Comparison of ENCODE assay signal across 7 cellular contexts in the genomic region with DNA sequence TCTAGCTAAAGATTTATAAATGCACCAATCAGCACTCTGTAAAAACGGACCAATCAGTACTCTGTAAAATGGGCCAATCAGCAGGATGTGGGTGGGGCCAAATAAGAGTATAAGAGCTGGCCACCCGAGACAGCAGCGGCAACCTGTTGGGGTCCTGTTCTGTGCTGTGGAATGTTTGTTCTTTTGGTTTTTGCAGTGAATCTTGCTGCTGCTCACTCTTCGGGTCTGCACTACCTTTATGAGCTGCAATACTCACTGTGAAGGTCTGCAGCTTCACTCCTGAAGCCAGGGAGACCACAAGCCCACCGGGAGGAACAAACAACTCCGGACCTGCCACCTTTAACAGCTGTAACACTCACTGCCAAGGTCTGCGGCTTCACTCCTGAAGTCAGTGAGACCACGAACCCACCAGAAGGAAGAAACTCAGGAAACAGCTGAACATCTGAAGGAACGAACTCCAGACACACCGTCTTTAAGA. TPM values are rescaled to one million over a fixed set of nuclear protein-coding genes. Genes with fewer than 3 reads are reported as not detected.
DNase-seq lines count a peak whose midpoint lies in the region; ATAC-seq and TF ChIP-seq lines count a peak whose summit lies in the region.
"Not testable (repeated sequence)": the region's sequence is repeated elsewhere in the genome, so short reads cannot be mapped to it uniquely, and the experiment has no call there.

No MANE protein-coding gene starts in this region.

- not testable (repeated sequence) for H4K20me1 ChIP-seq in GM23338 (replicated peaks; ENCODE audit: insufficient read depth)

- POLR2A ChIA-PET in naive thymus-derived CD4-positive, alpha-beta T cell (lab: Charles Lee): interaction anchor here (0.7 to 1.3 kb wide), 4 partner anchors 30 to 1716 kb away, joined by 3 to 5 read pairs (median 4); partner anchors contain the start of gene GOLGA5

- CTCF ChIA-PET in naive thymus-derived CD4-positive, alpha-beta T cell (lab: Charles Lee): interaction anchor here (0.6 to 1.9 kb wide), 3 partner anchors 30 to 63 kb away, joined by 3 to 4 read pairs (median 3); no protein-coding TSS in a partner anchor

- peaks cover 16% of the 10 kb centered on the region for H3K27me3 Mint-ChIP-seq in GM23338 (ENCODE audit: insufficient read depth, low read depth, poor library complexity)
- H3K27me3 Mint-ChIP-seq in T-helper 2 cell treated with Interferon-gamma antibody and Interleukin-4, amounts not matched to agents 5 μg/mL and 100 μg/mL, for 36 hours (ENCODE audit: low read depth): peaks cover 82% of the 10 kb centered on the region
- H3K27me3 Mint-ChIP-seq in naive thymus-derived CD4-positive, alpha-beta T cell: peaks cover 0 to 81% (median 15%) of the 10 kb centered on the region in 5 donors

- H3K79me2 ChIP-seq in GM23338 (replicated peaks; ENCODE audit: insufficient read depth): peaks cover 29% of the 10 kb centered on the region

- H3K27ac ChIP-seq in GM23338 (ENCODE audit: low read depth); naive thymus-derived CD4-positive, alpha-beta T cell (ENCODE audit: low read depth, low read length): not testable (repeated sequence)

- H3K27ac Mint-ChIP-seq in GM23338; T-helper 2 cell treated with Interferon-gamma antibody and Interleukin-4, amounts not matched to agents 5 μg/mL and 100 μg/mL, for 36 hours: not testable (repeated sequence)
- H3K27ac Mint-ChIP-seq in naive thymus-derived CD4-positive, alpha-beta T cell: peak overlapping the region; percentile 39 to 91 (median 85)

- H3F3A ChIP-seq in GM23338 (replicated peaks; ENCODE audit: low read depth): not testable (repeated sequence)

- H3K9me2 ChIP-seq in GM23338 (ENCODE audit: insufficient read depth): not testable (repeated sequence)

- H3K36me3 Mint-ChIP-seq in GM23338 (ENCODE audit: low read depth); T-helper 2 cell treated with Interferon-gamma antibody and Interleukin-4, amounts not matched to agents 5 μg/mL and 100 μg/mL, for 36 hours (ENCODE audit: low read depth); naive thymus-derived CD4-positive, alpha-beta T cell: not testable (repeated sequence)

- TF ChIP-seq CTCF in GM23338 (conservative IDR thresholded peaks at IDR 0.05; ENCODE audit: low read depth in 2 of 2): not testable (repeated sequence)

- not testable (repeated sequence) for H2AFZ ChIP-seq in GM23338

- H3K4me1 Mint-ChIP-seq in GM23338: not testable (repeated sequence)
- peaks cover 21% of the 10 kb centered on the region for H3K4me1 Mint-ChIP-seq in T-helper 2 cell treated with Interferon-gamma antibody and Interleukin-4, amounts not matched to agents 5 μg/mL and 100 μg/mL, for 36 hours (ENCODE audit: low read depth)
- peaks cover 28 to 51% (median 48%) of the 10 kb centered on the region in 7 donors for H3K4me1 Mint-ChIP-seq in naive thymus-derived CD4-positive, alpha-beta T cell

- not testable (repeated sequence) for ATAC-seq in GM23338; naive thymus-derived CD4-positive, alpha-beta T cell

- H3K4me1 ChIP-seq in GM23338 (ENCODE audit: insufficient read depth): not testable (repeated sequence)
- H3K4me1 ChIP-seq in naive thymus-derived CD4-positive, alpha-beta T cell (ENCODE audit: control insufficient read depth in 2 of 2, insufficient read depth in 2 of 2, low read length in 2 of 2): peaks cover 10 to 13% of the 10 kb centered on the region in 2 donors

- H3K4me2 ChIP-seq in GM23338: not testable (repeated sequence)

- not testable (repeated sequence) for H3K9me3 ChIP-seq in naive thymus-derived CD4-positive, alpha-beta T cell (ENCODE audit: control insufficient read depth in 2 of 3, low read length in 3 of 3)

- H3K4me3 Mint-ChIP-seq in GM23338: not testable (repeated sequence)
- H3K4me3 Mint-ChIP-seq in T-helper 2 cell treated with Interferon-gamma antibody and Interleukin-4, amounts not matched to agents 5 μg/mL and 100 μg/mL, for 36 hours: peak overlapping the region; percentile 63
- peak overlapping the region; percentile 77 to 95 (median 90) for H3K4me3 Mint-ChIP-seq in naive thymus-derived CD4-positive, alpha-beta T cell

- intact Hi-C loops in naive thymus-derived CD4-positive, alpha-beta T cell (cut with micrococcal nuclease): loop anchor here in 1 of 2 donors (2.0 kb wide), 2 partner anchors 13 to 33 kb away; no protein-coding TSS in a partner anchor

- H3K36me3 ChIP-seq in GM23338 (ENCODE audit: insufficient read depth); naive thymus-derived CD4-positive, alpha-beta T cell (ENCODE audit: control insufficient read depth in 2 of 3, insufficient read depth in 3 of 3, low read length in 3 of 3): not testable (repeated sequence)

- not testable (repeated sequence) for H3K9me3 Mint-ChIP-seq in GM23338; T-helper 2 cell treated with Interferon-gamma antibody and Interleukin-4, amounts not matched to agents 5 μg/mL and 100 μg/mL, for 36 hours; naive thymus-derived CD4-positive, alpha-beta T cell

- H3K27me3 ChIP-seq in GM23338 (ENCODE audit: insufficient read depth); naive thymus-derived CD4-positive, alpha-beta T cell (ENCODE audit: control insufficient read depth in 2 of 2, insufficient read depth in 2 of 2, low read length in 2 of 2): not testable (repeated sequence)

- not testable (repeated sequence) for H3K4me3 ChIP-seq in GM23338
- peak overlapping the region; percentile 49 for H3K4me3 ChIP-seq in naive thymus-derived CD4-positive, alpha-beta T cell (ENCODE audit: low read length)

- not testable (repeated sequence) for DNase-seq in GM23338 (ENCODE audit: low spot score); T-helper 2 cell treated with Interferon-gamma antibody and Interleukin-4, amounts not matched to agents 5 μg/mL and 100 μg/mL, for 36 hours (ENCODE audit: low spot score)
- peak; percentile 69 for DNase-seq in activated CD8-positive, alpha-beta memory T cell treated with anti-CD3 and anti-CD28 coated beads for 24 hours
- peak; percentile 32 for DNase-seq in activated gamma-delta T cell treated with Interleukin-2 at 50 U/mL for 16 hours
- DNase-seq in effector CD4-positive, alpha-beta T cell: peak; percentile 5
- DNase-seq in naive thymus-derived CD4-positive, alpha-beta T cell: peak in 8 of 9 donors; percentile 20 to 76 (median 70)
- peak; percentile 30 for DNase-seq in stimulated activated CD8-positive, alpha-beta memory T cell treated with anti-CD3 and anti-CD28 coated beads, Interleukin-4, amount 100 ng/mL, for 24 hours (ENCODE audit: low read depth)

TF ChIP-seq in GM23338, 12 proteins besides CTCF, POLR2A, EP300 and RAD21:
- peak; percentile 92; the same call in 1 of the 2 replicates for TF ChIP-seq ZNF114 (CRISPR knock-in tag; IDR thresholded peaks at IDR 0.05)

RNA-seq across cellular contexts. Expression of gene LGMN, which starts 1.9 kb away (rescaled TPM):
- total RNA-seq in GM23338 (2014; rRNA removed; shearing (Covaris generic)): 83.5 and 120 TPM in 2 replicates
- 60.0 and 62.9 TPM in 2 replicates for polyA plus RNA-seq in GM23338 (2016; fragmentation: Nextera tagmentation; extraction: Ambion mirVana)
- 10 to 100 TPM in 3 of 5 experiments, 1 to 10 TPM in 2; 8.7 to 28.7 (median 10.1) TPM for total RNA-seq in naive thymus-derived CD4-positive, alpha-beta T cell
- 10 to 100 TPM; 25.2 to 26.4 TPM for polyA plus RNA-seq in naive thymus-derived CD4-positive, alpha-beta T cell

RNA-seq across cellular contexts. Expression of gene GOLGA5, which starts 43.8 kb away (rescaled TPM):
- 30.2 and 31.1 TPM in 2 replicates for total RNA-seq in GM23338 (2014; rRNA removed; shearing (Covaris generic))
- 26.2 and 28.6 TPM in 2 replicates for polyA plus RNA-seq in GM23338 (2016; fragmentation: Nextera tagmentation; extraction: Ambion mirVana)
- total RNA-seq in naive thymus-derived CD4-positive, alpha-beta T cell: 10 to 100 TPM in 4 of 5 experiments, 1 to 10 TPM in 1; 9.7 to 25.8 (median 23.5) TPM
- polyA plus RNA-seq in naive thymus-derived CD4-positive, alpha-beta T cell: 10 to 100 TPM; 17.6 to 27.9 TPM
